19 cellular contexts compared by ENCODE assay signal in the genomic region with DNA sequence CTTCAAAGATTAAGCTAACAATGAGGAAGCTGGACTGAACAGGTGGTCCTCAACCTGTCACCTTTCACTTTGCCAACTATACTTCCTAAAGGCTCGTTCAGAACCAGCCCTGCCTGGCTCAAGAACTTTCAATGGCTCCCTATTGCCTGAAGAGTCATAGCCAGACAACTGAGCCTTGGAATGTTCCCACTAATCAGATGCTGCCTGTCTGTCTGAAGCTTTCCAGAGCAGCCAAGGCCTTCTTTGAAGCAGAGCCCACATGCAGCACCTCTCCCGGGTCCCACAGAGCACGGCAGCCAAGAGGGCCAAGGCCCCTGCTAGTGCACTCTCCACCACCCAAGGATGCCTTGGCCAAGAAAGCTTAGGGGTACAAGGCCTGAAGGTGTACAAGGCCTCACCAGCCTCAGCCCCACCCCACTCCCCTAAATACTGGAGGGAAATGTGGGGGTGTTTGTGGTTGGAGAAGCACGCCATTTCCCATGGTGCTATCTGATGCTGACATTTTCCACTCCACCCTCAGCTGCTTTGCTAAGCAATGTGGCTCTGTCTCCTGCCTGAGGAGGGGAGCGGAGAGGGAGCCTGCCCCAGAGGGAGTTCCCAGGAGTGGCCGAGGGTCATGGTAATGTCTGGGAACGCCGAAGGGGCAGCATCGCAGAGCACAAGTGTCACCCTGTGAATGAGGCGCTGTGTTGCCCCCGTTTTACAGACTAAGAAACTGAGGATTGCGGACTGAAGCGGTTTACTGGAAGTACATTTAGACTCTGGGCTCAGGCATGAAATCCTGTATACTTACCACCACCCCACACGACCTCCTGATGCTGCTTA. TPM values are rescaled to one million over a fixed set of nuclear protein-coding genes. Genes with fewer than 3 reads are reported as not detected.
DNase-seq lines count a peak whose midpoint lies in the region; ATAC-seq, FAIRE-seq and TF ChIP-seq lines count a peak whose summit lies in the region.
"Had no signal": no experiment of that assay in that cellular context is flagged by ENCODE, and none has a peak within 500 bp of the region (broad histone marks: within the 10 kb centered on the region; RNA-seq: fewer than 3 reads in every experiment).

No MANE protein-coding gene starts in this region.

- POLR2A ChIA-PET in CD4-positive, alpha-beta memory T cell (lab: Charles Lee; ENCODE audit: partially characterized antibody) = interaction anchor here (3.8 to 22.1 kb wide), 2 partner anchors 9 to 32 kb away, joined by 17 to 1160 read pairs; a partner anchor contains a TSS
- POLR2A ChIA-PET in activated B cell treated with CpG ODN at 0.5 μM for 24 hours (lab: Charles Lee) = interaction anchor here (0.6 to 5.0 kb wide), 8 partner anchors 9 to 46 kb away, joined by 3 to 45 read pairs (median 6); a partner anchor contains a TSS

- H3K36me3 Mint-ChIP-seq in CD4-positive, alpha-beta memory T cell = no peaks in the 10 kb centered on the region
- no peaks in the 10 kb centered on the region for H3K36me3 Mint-ChIP-seq in activated B cell treated with CpG ODN at 0.5 μM for 24 hours (ENCODE audit: low read depth)

- TF ChIP-seq POLR2A in GM12891 (IDR thresholded peaks at IDR 0.05; ENCODE audit: low read depth, low read length) = no peak; the same call in 1 of the 2 replicates
- no peak for TF ChIP-seq POLR2A in vagina (IDR thresholded peaks at IDR 0.05)

- no peaks in the 10 kb centered on the region for H3K9me3 Mint-ChIP-seq in CD4-positive, alpha-beta memory T cell
- H3K9me3 Mint-ChIP-seq in activated B cell treated with CpG ODN at 0.5 μM for 24 hours = no peaks in the 10 kb centered on the region

- TF ChIP-seq CTCF in activated B cell treated with CpG ODN at 0.5 μM for 24 hours (IDR thresholded peaks at IDR 0.05) = no peak
- no peak for TF ChIP-seq CTCF in vagina (IDR thresholded peaks at IDR 0.05)

- no peak overlapping the region for H3K27ac ChIP-seq in CD4-positive, alpha-beta memory T cell (ENCODE audit: low read depth, low read length)
- no peak overlapping the region for H3K27ac ChIP-seq in vagina
- H3K27ac ChIP-seq: breast epithelium, C4-2B, hepatocyte, ovary, PC-9 had no signal

- no peaks in the 10 kb centered on the region for H3K36me3 ChIP-seq in CD4-positive, alpha-beta memory T cell (ENCODE audit: insufficient read depth, low read length)
- H3K36me3 ChIP-seq in vagina = no peaks in the 10 kb centered on the region
- H3K36me3 ChIP-seq: breast epithelium, MG63, ovary had no signal

- H3K4me3 Mint-ChIP-seq in CD4-positive, alpha-beta memory T cell = peak overlapping the region in 1 of 8 donors; percentile 7
- H3K4me3 Mint-ChIP-seq in activated B cell treated with CpG ODN at 0.5 μM for 24 hours = no peak overlapping the region
- H3K4me3 Mint-ChIP-seq: WTC11 had no signal

- ATAC-seq in activated B cell treated with CpG ODN at 0.5 μM for 24 hours (ENCODE audit: low read depth) = no peak
- ATAC-seq: SK-N-SH treated with all-trans-retinoic acid at 6 μM for 48 hours, WTC11 had no signal

- no peaks in the 10 kb centered on the region for H3K9me3 ChIP-seq in CD4-positive, alpha-beta memory T cell (ENCODE audit: control insufficient read depth in 1 of 2, low read length in 2 of 2)
- no peaks in the 10 kb centered on the region for H3K9me3 ChIP-seq in vagina
- H3K9me3 ChIP-seq: breast epithelium, MG63, ovary had no signal

- CTCF ChIA-PET in CD4-positive, alpha-beta memory T cell (lab: Charles Lee; ENCODE audit: partially characterized antibody) = interaction anchor here (1.0 to 1.3 kb wide), 2 partner anchors 13 to 14 kb away, joined by 3 to 7 read pairs; no protein-coding TSS in a partner anchor
- CTCF ChIA-PET in activated B cell treated with CpG ODN at 0.5 μM for 24 hours (lab: Charles Lee) = interaction anchor here (1.1 to 1.2 kb wide), 2 partner anchors 11 to 47 kb away, joined by 3 read pairs; no protein-coding TSS in a partner anchor

- peak overlapping the region; percentile 63 to 88 (median 84) for H3K27ac Mint-ChIP-seq in CD4-positive, alpha-beta memory T cell
- H3K27ac Mint-ChIP-seq in activated B cell treated with CpG ODN at 0.5 μM for 24 hours = peak overlapping the region; percentile 79
- H3K27ac Mint-ChIP-seq: WTC11 had no signal

- no peak overlapping the region for H3K4me3 ChIP-seq in CD4-positive, alpha-beta memory T cell (ENCODE audit: low read length in 2 of 2)
- no peak overlapping the region for H3K4me3 ChIP-seq in vagina
- H3K4me3 ChIP-seq: breast epithelium, hepatocyte, MG63, ovary, PC-9 had no signal

- peak; percentile 85 for FAIRE-seq in GM12891 (lab: Jason Lieb, UNC)

- H3K27me3 ChIP-seq in CD4-positive, alpha-beta memory T cell (ENCODE audit: insufficient read depth, low read length) = no peaks in the 10 kb centered on the region
- no peaks in the 10 kb centered on the region for H3K27me3 ChIP-seq in vagina
- H3K27me3 ChIP-seq: breast epithelium, hepatocyte, MG63, ovary had no signal

- peaks cover 41% of the 10 kb centered on the region for H3K4me1 ChIP-seq in CD4-positive, alpha-beta memory T cell (ENCODE audit: insufficient read depth, low read length)
- no peaks in the 10 kb centered on the region for H3K4me1 ChIP-seq in vagina

- intact Hi-C loops in CD4-positive, alpha-beta memory T cell (cut with micrococcal nuclease) = no loop called here
- intact Hi-C loops in activated B cell treated with CpG ODN at 0.5 μM for 24 hours (cut with micrococcal nuclease) = no loop called here
- intact Hi-C loops in vagina (cut with DNase I) = no loop called here

- DNase-seq in CD4-positive, alpha-beta memory T cell = peak in 1 of 5 donors; percentile 25
- no peak for DNase-seq in GM12891 (ENCODE audit: insufficient read length, low spot score)
- no peak for DNase-seq in activated B cell treated with CpG ODN at 0.5 μM for 24 hours
- DNase-seq in islet precursor cell = peak; percentile 83
- no peak for DNase-seq in vagina (ENCODE audit: extremely low spot score in 2 of 2)
- no peak for DNase-seq in NCI-H748 (lab: John Stamatoyannopoulos, UW; ENCODE audit: unreplicated experiment)
- no peak for DNase-seq in NCI-H774 (lab: John Stamatoyannopoulos, UW)
- DNase-seq: activated effector memory CD4-positive, alpha-beta T cell treated with Interleukin-2 at 50 U/mL for 16 hours; MG63; NCI-H1930; NCI-H524; ovary; PC-9 had no signal

- H3K4me1 Mint-ChIP-seq in CD4-positive, alpha-beta memory T cell = peaks cover 23 to 51% (median 37%) of the 10 kb centered on the region in 4 donors
- peaks cover 59% of the 10 kb centered on the region for H3K4me1 Mint-ChIP-seq in activated B cell treated with CpG ODN at 0.5 μM for 24 hours

- no peaks in the 10 kb centered on the region for H3K27me3 Mint-ChIP-seq in CD4-positive, alpha-beta memory T cell
- no peaks in the 10 kb centered on the region for H3K27me3 Mint-ChIP-seq in activated B cell treated with CpG ODN at 0.5 μM for 24 hours

TF ChIP-seq in GM12891, 5 proteins besides CTCF, POLR2A, EP300 and RAD21:
- TF ChIP-seq TAF1 (IDR thresholded peaks at IDR 0.05; ENCODE audit: low read depth, low read length) (no peak), SPI1 (IDR thresholded peaks at IDR 0.05; ENCODE audit: low read depth, low read length) (no peak), POU2F2 (IDR thresholded peaks at IDR 0.05; ENCODE audit: low read depth, low read length) (no peak), POLR2AphosphoS5 (IDR thresholded peaks at IDR 0.05; ENCODE audit: low read depth, low read length) (0 out of 2 replicates have a peak, but pooled peaks have one; percentile 20)

RNA-seq across cellular contexts. Expression of a gene that starts 8.2 kb away (rescaled TPM):
- total RNA-seq in CD4-positive, alpha-beta memory T cell = 100 to 1,000 TPM; 587 to 608 TPM
- polyA plus RNA-seq in CD4-positive, alpha-beta memory T cell = 100 to 1,000 TPM; 563 to 851 TPM
- 479 TPM for polyA plus RNA-seq in GM12891 (2012; ENCODE audit: low read depth, missing spikeins)
- total RNA-seq in activated B cell treated with CpG ODN at 0.5 μM for 24 hours (726 and 766 TPM in 2 replicates), vagina (39.8 TPM)

RNA-seq across cellular contexts. Expression of a gene that starts 42.4 kb away (rescaled TPM):
- total RNA-seq in CD4-positive, alpha-beta memory T cell = under 1 TPM in 1 of 2 experiments, not detected in 1; 0.12 TPM
- 1 to 10 TPM in 1 of 2 donors, under 1 TPM in 1; 0.53 to 1.2 TPM for polyA plus RNA-seq in CD4-positive, alpha-beta memory T cell
- 0.65 TPM for polyA plus RNA-seq in GM12891 (2012; ENCODE audit: low read depth, missing spikeins)
- total RNA-seq in activated B cell treated with CpG ODN at 0.5 μM for 24 hours = 0.93 and 1.2 TPM in 2 replicates
- 0.49 TPM for total RNA-seq in vagina
- total RNA-seq: breast epithelium, fibroblast of lung had no signal
- polyA plus RNA-seq: fibroblast of lung had no signal

Comparison
In these comparisons a context has a peak if more than half of its experiments do, and no peak if none do; other contexts are left out.
1. RNA of a gene that starts 8.2 kb away (total RNA-seq): 726 to 766 TPM in activated B cell treated with CpG ODN at 0.5 μM for 24 hours and 587 to 608 TPM in CD4-positive, alpha-beta memory T cell; 39.8 TPM in vagina (single experiment); every median in the first group is over 10 times any median in the second.